29 cellular contexts compared by ENCODE assay signal in genomic region chr17:57206928-57207327, GRCh38.
"Had no signal": no experiment of that assay in that cellular context is flagged by ENCODE, and none has a peak within 500 bp of the region (broad histone marks: within the 10 kb centered on the region; RNA-seq: fewer than 3 reads in every experiment).

No MANE protein-coding gene starts in this region.

- H3K36me3 ChIP-seq: neutrophil, pancreas, right lobe of liver, sigmoid colon, stomach, thoracic aorta, thyroid gland, tibial nerve, upper lobe of right lung, uterus had no signal

- H3K4me3 Mint-ChIP-seq: naive thymus-derived CD8-positive, alpha-beta T cell; natural killer cell treated with Interleukin-12 subunit alpha and Interleukin-12 subunit beta and Interleukin-15 and Interleukin-18, amount 100 ng/mL, for 72 hours; nephron progenitor cell; neural crest cell; stimulated activated effector memory CD8-positive, alpha-beta T cell treated with anti-CD3 and anti-CD28 coated beads, Interleukin-12 subunit alpha, Interleukin-12 subunit beta, amount 100 ng/mL, for 72 hours; stimulated activated naive B cell treated with anti-CD40 and anti-IgM and Interleukin-4, amounts not matched to agents 10 μg/mL and 1 μg/mL and 100 μg/mL, for 72 hours; stimulated activated naive CD8-positive, alpha-beta T cell treated with anti-CD3 and anti-CD28 coated beads, Interleukin-15, Interleukin-2, amounts not matched to agents 100 ng/mL and 50 ng/mL, for 24 hours; type B pancreatic cell had no signal

- H3K27ac Mint-ChIP-seq: naive thymus-derived CD8-positive, alpha-beta T cell; natural killer cell treated with Interleukin-12 subunit alpha and Interleukin-12 subunit beta and Interleukin-15 and Interleukin-18, amount 100 ng/mL, for 72 hours; nephron progenitor cell; progenitor cell of endocrine pancreas; stimulated activated effector memory CD8-positive, alpha-beta T cell treated with anti-CD3 and anti-CD28 coated beads, Interleukin-12 subunit alpha, Interleukin-12 subunit beta, amount 100 ng/mL, for 72 hours; stimulated activated naive B cell treated with anti-CD40 and anti-IgM and Interleukin-4, amounts not matched to agents 10 μg/mL and 1 μg/mL and 100 μg/mL, for 72 hours; stimulated activated naive CD8-positive, alpha-beta T cell treated with anti-CD3 and anti-CD28 coated beads, Interleukin-15, Interleukin-2, amounts not matched to agents 100 ng/mL and 50 ng/mL, for 24 hours; type B pancreatic cell had no signal

- H3K36me3 Mint-ChIP-seq: stimulated activated effector memory CD8-positive, alpha-beta T cell treated with anti-CD3 and anti-CD28 coated beads, Interleukin-12 subunit alpha, Interleukin-12 subunit beta, amount 100 ng/mL, for 72 hours; stimulated activated naive B cell treated with anti-CD40 and anti-IgM and Interleukin-4, amounts not matched to agents 10 μg/mL and 1 μg/mL and 100 μg/mL, for 72 hours; type B pancreatic cell had no signal

- ATAC-seq: naive thymus-derived CD8-positive, alpha-beta T cell; natural killer cell treated with Interleukin-12 subunit alpha and Interleukin-12 subunit beta and Interleukin-15 and Interleukin-18, amount 100 ng/mL, for 72 hours; pancreas; psoas muscle; right cardiac atrium; right lobe of liver; stimulated activated effector memory CD8-positive, alpha-beta T cell treated with anti-CD3 and anti-CD28 coated beads, Interleukin-12 subunit alpha, Interleukin-12 subunit beta, amount 100 ng/mL, for 72 hours; stimulated activated naive B cell treated with anti-CD40 and anti-IgM and Interleukin-4, amounts not matched to agents 10 μg/mL and 1 μg/mL and 100 μg/mL, for 72 hours; upper lobe of right lung had no signal

- H3K9me3 ChIP-seq: neutrophil, pancreas, right lobe of liver, thoracic aorta, thyroid gland, uterus had no signal

- DNase-seq: naive thymus-derived CD8-positive, alpha-beta T cell; nephron progenitor cell; nucleus accumbens; pancreas; posterior cingulate gyrus; psoas muscle; right cardiac atrium; right lobe of liver; sigmoid colon; small intestine; stimulated activated CD4-positive, alpha-beta T cell treated with anti-CD3 and anti-CD28 coated beads, Interleukin-15, amount 100 ng/mL, for 24 hours; stimulated activated CD4-positive, alpha-beta T cell treated with anti-CD3 and anti-CD28 coated beads, Interleukin-2, amount 100 ng/mL, for 24 hours; stimulated activated CD4-positive, alpha-beta T cell treated with anti-CD3 and anti-CD28 coated beads, Interleukin-2, amount 100 ng/mL, for 48 hours; stimulated activated CD4-positive, alpha-beta T cell treated with anti-CD3 and anti-CD28 coated beads, Interleukin-4, amount 100 ng/mL, for 24 hours; stimulated activated naive B cell treated with anti-CD40 and anti-IgM and Interleukin-4, amounts not matched to agents 10 μg/mL and 1 μg/mL and 100 μg/mL, for 72 hours; stimulated activated naive CD4-positive, alpha-beta T cell treated with Interleukin-2 at 50 U/mL for 16 hours; stomach; thyroid gland; upper lobe of right lung; uterus had no signal

- H3K4me3 ChIP-seq: pancreas, psoas muscle, right lobe of liver, sigmoid colon, stomach, thoracic aorta, thyroid gland, tibial nerve, upper lobe of right lung, uterus had no signal

- H3K27ac ChIP-seq: neutrophil, pancreas, psoas muscle, right lobe of liver, sigmoid colon, stomach, thoracic aorta, thyroid gland, tibial nerve, upper lobe of right lung, uterus had no signal

- FAIRE-seq: pancreas, small intestine had no signal

- H3K4me1 ChIP-seq: pancreas, psoas muscle, right lobe of liver, sigmoid colon, stomach, thyroid gland, tibial nerve, upper lobe of right lung, uterus had no signal

- H3K4me1 Mint-ChIP-seq: stimulated activated effector memory CD8-positive, alpha-beta T cell treated with anti-CD3 and anti-CD28 coated beads, Interleukin-12 subunit alpha, Interleukin-12 subunit beta, amount 100 ng/mL, for 72 hours; stimulated activated naive B cell treated with anti-CD40 and anti-IgM and Interleukin-4, amounts not matched to agents 10 μg/mL and 1 μg/mL and 100 μg/mL, for 72 hours had no signal

- H3K9me3 Mint-ChIP-seq: natural killer cell treated with Interleukin-12 subunit alpha and Interleukin-12 subunit beta and Interleukin-15 and Interleukin-18, amount 100 ng/mL, for 72 hours; stimulated activated effector memory CD8-positive, alpha-beta T cell treated with anti-CD3 and anti-CD28 coated beads, Interleukin-12 subunit alpha, Interleukin-12 subunit beta, amount 100 ng/mL, for 72 hours; stimulated activated naive B cell treated with anti-CD40 and anti-IgM and Interleukin-4, amounts not matched to agents 10 μg/mL and 1 μg/mL and 100 μg/mL, for 72 hours had no signal

- H3K27me3 ChIP-seq: neutrophil, pancreas, right lobe of liver, sigmoid colon, thyroid gland, tibial nerve, uterus had no signal
